Comparison of ENCODE assay signal across 1 cellular context in genomic region chr1:44073528-44073927, GRCh38.
TF ChIP-seq lines count a peak whose summit lies in the region.

No MANE protein-coding gene starts in this region.

TF ChIP-seq in GM23338, 12 proteins besides CTCF, POLR2A, EP300 and RAD21 (continued from another document):
- TF ChIP-seq CREB1 (CRISPR knock-in tag; IDR thresholded peaks at IDR 0.05; ENCODE audit: low read depth) (no peak), POLR2AphosphoS5 (IDR thresholded peaks at IDR 0.05; ENCODE audit: low read depth) (no peak), ZNF462 (CRISPR knock-in tag; IDR thresholded peaks at IDR 0.05) (no peak), ZNF114 (CRISPR knock-in tag; IDR thresholded peaks at IDR 0.05) (no peak), ZNF331 (CRISPR knock-in tag; IDR thresholded peaks at IDR 0.05; ENCODE audit: low read depth) (no peak), EZH2 (IDR thresholded peaks at IDR 0.05; ENCODE audit: low read depth, unreplicated experiment) (no peak), STAT1 (IDR thresholded peaks at IDR 0.05; ENCODE audit: unreplicated experiment) (no peak), NANOG (IDR thresholded peaks at IDR 0.05; ENCODE audit: borderline replicate concordance) (no peak)
TF ChIP-seq in GM23338: peak in this region for 0.
